In genomic region chr2:178732913-178733312, GRCh38 we compare ENCODE assay signal across 24 cellular contexts.
"Had no signal": no experiment of that assay in that cellular context is flagged by ENCODE, and none has a peak within 500 bp of the region (broad histone marks: within the 10 kb centered on the region; RNA-seq: fewer than 3 reads in every experiment).

No MANE protein-coding gene starts in this region.

- H3K9me3 ChIP-seq: breast epithelium, MG63 had no signal

- H3K36me3 ChIP-seq: breast epithelium, MG63 had no signal

- H3K4me3 ChIP-seq: breast epithelium, MG63 had no signal

- H3K4me1 ChIP-seq: breast epithelium had no signal

- H3K27ac ChIP-seq: breast epithelium, KMS-11 had no signal

- H3K4me2 ChIP-seq: KMS-11 had no signal

- H3K27me3 ChIP-seq: breast epithelium had no signal

- ATAC-seq: activated CD8-positive, alpha-beta memory T cell treated with anti-CD3 and anti-CD28 coated beads, Interleukin-2, amount 10 ng/mL, durations not matched to agents 7 days and 5 days; PC-3; T-helper 17 cell had no signal

- H3K9ac ChIP-seq: KMS-11 had no signal

- DNase-seq: activated B cell treated with CpG ODN at 0.5 μM for 24 hours; activated CD4-positive, alpha-beta T cell treated with anti-CD3 and anti-CD28 coated beads for 1 hour; activated CD4-positive, alpha-beta T cell treated with anti-CD3 and anti-CD28 coated beads, Interleukin-2, amount 10 ng/mL, durations not matched to agents 24 days and 14 days; activated CD4-positive, alpha-beta T cell treated with anti-CD3 and anti-CD28 coated beads, Interleukin-2, amount 50 U/mL, for 48 hours; activated CD8-positive, alpha-beta memory T cell treated with anti-CD3 and anti-CD28 coated beads, Interleukin-2, amount 10 ng/mL, durations not matched to agents 7 days and 5 days; activated effector memory CD4-positive, alpha-beta T cell treated with Interleukin-2 at 50 U/mL for 16 hours; activated naive CD4-positive, alpha-beta T cell; activated T-cell treated with anti-CD3 and anti-CD28 coated beads, Interleukin-2, amount 50 U/mL, for 24 hours; aorta; central memory CD4-positive, alpha-beta T cell; MG63; NCI-H1092; NCI-H1417 treated with DMSO at 0.1 percent for 48 hours; NCI-H1694; NCI-H2029 treated with DMSO at 0.1 percent for 48 hours; NCI-H510A treated with DMSO at 0.1 percent for 48 hours; NCI-H69; NK-92 treated with Interleukin-12 subunit alpha and Interleukin-12 subunit beta, amount 100 ng/mL, for 24 hours; PC-3; SIG-M5; T-helper 17 cell; T-helper 9 cell had no signal
